In the genomic region with DNA sequence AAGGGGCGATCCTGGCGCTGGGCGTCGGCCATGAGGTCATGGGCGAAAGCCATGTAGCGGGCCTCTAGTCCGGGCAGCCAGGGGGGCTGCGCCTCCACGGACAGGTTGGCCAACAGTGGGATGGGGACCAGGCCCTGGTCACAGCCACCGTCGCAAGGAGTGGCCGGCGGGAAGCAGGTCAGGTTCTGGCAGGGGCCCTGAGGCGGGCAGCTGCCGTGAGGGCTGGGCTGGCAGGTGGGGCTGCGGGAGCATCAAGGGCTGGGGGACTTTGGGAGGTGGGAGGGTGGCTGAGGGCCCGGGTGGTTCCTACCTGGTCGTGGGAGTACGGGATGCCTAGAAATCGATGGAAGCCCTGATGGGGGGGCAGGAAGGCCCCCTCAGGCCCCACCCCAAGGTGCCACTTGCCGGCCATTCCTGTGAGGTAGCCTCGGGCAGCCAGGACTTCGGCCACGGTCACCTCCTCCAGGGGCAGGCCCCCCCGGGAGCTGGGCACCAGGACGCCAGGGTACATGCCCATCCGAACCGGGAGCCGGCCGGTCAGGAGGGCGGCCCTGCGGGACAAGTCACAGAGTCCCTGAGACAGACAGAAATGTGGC, we compare ENCODE assay signal across 6 cellular contexts. TPM values are rescaled to one million over a fixed set of nuclear protein-coding genes. Genes with fewer than 3 reads are reported as not detected.
DNase-seq lines count a peak whose midpoint lies in the region; ATAC-seq, FAIRE-seq and TF ChIP-seq lines count a peak whose summit lies in the region.

No MANE protein-coding gene starts in this region.

- H3K27me3 Mint-ChIP-seq in T-cell, result no peaks in the 10 kb centered on the region

- DNase-seq in AG09309 (ENCODE audit: low read depth) (no peak), T-cell (no peak), kidney (peak; percentile 84), NCI-H1417 treated with DMSO at 0.1 percent for 48 hours (lab: John Stamatoyannopoulos, UW) (no peak)

- H3K36me3 Mint-ChIP-seq in T-cell, result peaks cover 3% of the 10 kb centered on the region

- H3K4me1 Mint-ChIP-seq in T-cell, result peaks cover 39 to 42% (median 39%) of the 10 kb centered on the region in 3 donors

- no peaks in the 10 kb centered on the region for H3K9me3 Mint-ChIP-seq in T-cell

- H3K4me1 ChIP-seq in kidney (ENCODE audit: control insufficient read depth in 1 of 2, insufficient read depth in 1 of 2, low read depth in 1 of 2, low read length in 2 of 2), result peaks cover 14 to 19% of the 10 kb centered on the region in 2 donors

- no peaks in the 10 kb centered on the region for H3K36me3 ChIP-seq in kidney (ENCODE audit: control insufficient read depth in 1 of 2, insufficient read depth in 2 of 2, low read length in 2 of 2)

- H3K9ac ChIP-seq in kidney (ENCODE audit: low read length in 2 of 2), result peak overlapping the region in 1 of 2 donors; percentile 66

- POLR2A ChIA-PET in T-cell (lab: Charles Lee), result no interaction called here

- peak overlapping the region; percentile 74 to 77 for H3K27ac Mint-ChIP-seq in T-cell

- H3K9me3 ChIP-seq in kidney (ENCODE audit: control insufficient read depth in 1 of 2, low read length in 2 of 2), result no peaks in the 10 kb centered on the region

- H3K27ac ChIP-seq in kidney (ENCODE audit: low read depth in 2 of 2, low read length in 2 of 2), result peak overlapping the region in 1 of 2 donors; percentile 37

- FAIRE-seq in kidney (lab: Jason Lieb, UNC), result no peak

- TF ChIP-seq CTCF in AG09309 (IDR thresholded peaks at IDR 0.05; ENCODE audit: control insufficient read depth, insufficient read depth, low read depth, low read length, missing control alignments), result no peak
- TF ChIP-seq CTCF in kidney (IDR thresholded peaks at IDR 0.05; ENCODE audit: borderline replicate concordance, extremely low read depth, insufficient read depth), result no peak

- no peak for ATAC-seq in T-cell (replicated peaks in 1 of 4)
- no peak for ATAC-seq in HG02973 (IDR thresholded peaks at IDR 0.05; ENCODE audit: unreplicated experiment)
- no peak for ATAC-seq in GM21723 (IDR thresholded peaks at IDR 0.05; ENCODE audit: unreplicated experiment)

- intact Hi-C loops in kidney (cut with DNase I), result no loop called here

- CTCF ChIA-PET in T-cell (lab: Charles Lee), result no interaction called here

- H3K4me3 ChIP-seq in AG09309 (ENCODE audit: control insufficient read depth, low read depth, low read length) (peak overlapping the region; percentile 98), kidney (ENCODE audit: low read length in 2 of 2) (peak overlapping the region; percentile 70 to 92)

- peak overlapping the region; percentile 77 to 98 (median 81) for H3K4me3 Mint-ChIP-seq in T-cell

RNA-seq across cellular contexts. Expression of gene ARSA, which starts 1.0 kb away (rescaled TPM):
- total RNA-seq in T-cell (100 to 1,000 TPM in 1 of 5 donors, 10 to 100 TPM in 4; 68.3 to 105 (median 90.6) TPM), kidney (53.0 TPM)
- polyA plus RNA-seq in kidney (ENCODE audit: insufficient read depth, low read depth, low replicate concordance), result 52.8 TPM

RNA-seq across cellular contexts. Expression of gene MAPK8IP2, which starts 26.4 kb away (rescaled TPM):
- total RNA-seq in T-cell, result under 1 TPM; 0.13 to 0.55 (median 0.39) TPM
- 1.1 TPM for total RNA-seq in kidney
- 1.0 TPM for polyA plus RNA-seq in kidney (ENCODE audit: insufficient read depth, low read depth, low replicate concordance)

RNA-seq across cellular contexts. Expression of gene CHKB, which starts 44.3 kb away (rescaled TPM):
- total RNA-seq in T-cell (100 to 1,000 TPM; 151 to 209 (median 203) TPM), kidney (91.7 TPM)
- 73.0 TPM for polyA plus RNA-seq in kidney (ENCODE audit: insufficient read depth, low read depth, low replicate concordance)

RNA-seq across cellular contexts. Expression of gene SHANK3, which starts 45.7 kb away (rescaled TPM):
- total RNA-seq in T-cell (under 1 TPM; 0.22 to 0.47 (median 0.28) TPM), kidney (40.5 TPM)
- 8.8 TPM for polyA plus RNA-seq in kidney (ENCODE audit: insufficient read depth, low read depth, low replicate concordance)

RNA-seq across cellular contexts. Expression of gene CPT1B, which starts 48.7 kb away (rescaled TPM):
- total RNA-seq in T-cell (100 to 1,000 TPM in 1 of 5 donors, 10 to 100 TPM in 4; 61.9 to 113 (median 94.5) TPM), kidney (34.3 TPM)
- polyA plus RNA-seq in kidney (ENCODE audit: insufficient read depth, low read depth, low replicate concordance), result 20.6 TPM
